In the genomic region with DNA sequence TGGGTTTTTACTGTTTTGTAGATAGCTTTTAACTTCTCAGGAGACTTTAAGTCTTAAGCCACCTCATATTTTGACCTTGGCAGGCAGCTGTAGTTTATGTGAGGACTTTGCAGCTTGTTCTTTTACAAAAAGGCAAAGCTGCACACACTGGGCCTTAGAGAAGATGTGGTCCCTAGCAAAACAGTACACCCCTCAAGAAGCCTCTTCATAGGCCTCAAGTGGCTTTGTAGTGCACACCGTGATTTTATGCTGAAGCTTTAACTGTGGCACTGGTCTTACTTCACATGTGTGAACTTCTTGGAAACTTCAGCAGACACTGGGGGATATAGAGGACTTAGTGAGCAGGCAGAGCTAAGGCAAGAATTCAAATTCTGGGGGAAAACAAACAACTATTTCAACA, we compare ENCODE assay signal across 32 cellular contexts.
"Had no signal": no experiment of that assay in that cellular context is flagged by ENCODE, and none has a peak within 500 bp of the region (broad histone marks: within the 10 kb centered on the region; RNA-seq: fewer than 3 reads in every experiment).

No MANE protein-coding gene starts in this region.

- H3K27ac Mint-ChIP-seq: activated B cell treated with CpG ODN at 0.5 μM for 24 hours; activated CD8-positive, alpha-beta T cell treated with anti-CD3 and anti-CD28 coated beads for 36 hours; activated naive CD8-positive, alpha-beta T cell; activated T-helper 17 cell treated with anti-CD3 and anti-CD28 coated beads, Interleukin-2, amount 50 U/mL, for 72 hours; effector memory CD8-positive, alpha-beta T cell; T-helper 17 cell; T-helper 2 cell treated with Interferon-gamma antibody and Interleukin-4, amounts not matched to agents 5 μg/mL and 100 μg/mL, for 36 hours had no signal

- H3K27ac ChIP-seq: brain microvascular endothelial cell, esophagus muscularis mucosa, foreskin keratinocyte, gastrocnemius medialis, WERI-Rb-1 had no signal

- H3K9me3 Mint-ChIP-seq: activated B cell treated with CpG ODN at 0.5 μM for 24 hours; activated CD8-positive, alpha-beta T cell treated with anti-CD3 and anti-CD28 coated beads for 36 hours; activated T-cell treated with anti-CD3 and anti-CD28 coated beads, Interleukin-2, amount 50 U/mL, for 4 hours; activated T-helper 17 cell treated with anti-CD3 and anti-CD28 coated beads, Interleukin-2, amount 50 U/mL, for 72 hours; central memory CD8-positive, alpha-beta T cell; effector memory CD8-positive, alpha-beta T cell; T-helper 2 cell treated with Interferon-gamma antibody and Interleukin-4, amounts not matched to agents 5 μg/mL and 100 μg/mL, for 36 hours had no signal

- ATAC-seq: activated CD4-positive, CD25-positive, alpha-beta regulatory T cell treated with anti-CD3 and anti-CD28 coated beads, Interleukin-2, amount 50 U/mL, for 24 hours; activated CD8-positive, alpha-beta T cell treated with anti-CD3 and anti-CD28 coated beads for 36 hours; activated T-cell treated with anti-CD3 and anti-CD28 coated beads, Interleukin-2, amount 50 U/mL, for 4 hours; activated T-helper 17 cell treated with anti-CD3 and anti-CD28 coated beads, Interleukin-2, amount 50 U/mL, for 72 hours; effector memory CD8-positive, alpha-beta T cell; foreskin keratinocyte; gastrocnemius medialis; T-helper 17 cell had no signal

- DNase-seq: activated B cell treated with CpG ODN at 0.5 μM for 24 hours; activated CD4-positive, alpha-beta T cell treated with anti-CD3 and anti-CD28 coated beads for 48 hours; activated CD4-positive, alpha-beta T cell treated with anti-CD3 and anti-CD28 coated beads, Interleukin-2, amount 50 U/mL, for 1 hour; activated CD4-positive, alpha-beta T cell treated with anti-CD3 and anti-CD28 coated beads, Interleukin-2, amount 50 U/mL, for 48 hours; activated CD8-positive, alpha-beta memory T cell treated with anti-CD3 and anti-CD28 coated beads for 24 hours; activated CD8-positive, alpha-beta T cell treated with anti-CD3 and anti-CD28 coated beads for 36 hours; activated effector memory CD4-positive, alpha-beta T cell treated with Interleukin-2 at 50 U/mL for 16 hours; activated gamma-delta T cell treated with Interleukin-2 at 50 U/mL for 16 hours; activated naive CD4-positive, alpha-beta T cell treated with anti-CD3 and anti-CD28 coated beads, Interleukin-2, amount 50 U/mL, for 16 hours; activated naive CD4-positive, alpha-beta T cell treated with Interleukin-2 at 50 U/mL for 16 hours; activated T-cell treated with anti-CD3 and anti-CD28 coated beads, Interleukin-2, amount 50 U/mL, for 4 hours; amniotic stem cell; anterior cingulate cortex; brain microvascular endothelial cell; cortex of kidney; dermis blood vessel endothelial cell; effector CD4-positive, alpha-beta T cell; effector memory CD8-positive, alpha-beta T cell; erythroblast; foreskin keratinocyte; gastrocnemius medialis; glutamatergic neuron; T-helper 1 cell; T-helper 17 cell; T1000; WERI-Rb-1 had no signal

- H3K4me1 Mint-ChIP-seq: activated B cell treated with CpG ODN at 0.5 μM for 24 hours; activated T-helper 17 cell treated with anti-CD3 and anti-CD28 coated beads, Interleukin-2, amount 50 U/mL, for 72 hours; central memory CD8-positive, alpha-beta T cell had no signal

- H3K36me3 Mint-ChIP-seq: activated naive CD8-positive, alpha-beta T cell had no signal

- H3K27me3 ChIP-seq: brain microvascular endothelial cell, esophagus muscularis mucosa, foreskin keratinocyte, gastrocnemius medialis had no signal

- H3K4me3 Mint-ChIP-seq: activated B cell treated with CpG ODN at 0.5 μM for 24 hours; activated CD8-positive, alpha-beta T cell treated with anti-CD3 and anti-CD28 coated beads for 36 hours; activated naive CD8-positive, alpha-beta T cell; activated T-cell treated with anti-CD3 and anti-CD28 coated beads, Interleukin-2, amount 50 U/mL, for 4 hours; activated T-helper 17 cell treated with anti-CD3 and anti-CD28 coated beads, Interleukin-2, amount 50 U/mL, for 72 hours; central memory CD8-positive, alpha-beta T cell; effector memory CD8-positive, alpha-beta T cell; T-helper 17 cell; T-helper 2 cell treated with Interferon-gamma antibody and Interleukin-4, amounts not matched to agents 5 μg/mL and 100 μg/mL, for 36 hours had no signal

- H3K27me3 Mint-ChIP-seq: activated naive CD8-positive, alpha-beta T cell had no signal

- H3K4me1 ChIP-seq: esophagus muscularis mucosa, foreskin keratinocyte, gastrocnemius medialis had no signal

- H3K9me3 ChIP-seq: gastrocnemius medialis had no signal

- H3K36me3 ChIP-seq: brain microvascular endothelial cell, esophagus muscularis mucosa, gastrocnemius medialis, WERI-Rb-1 had no signal

- H3K4me3 ChIP-seq: esophagus muscularis mucosa, gastrocnemius medialis had no signal
